ENCODE assay signal across 9 cellular contexts in genomic region chr19:18014197-18014596, GRCh38. TPM values are rescaled to one million over a fixed set of nuclear protein-coding genes. Genes with fewer than 3 reads are reported as not detected.
A peak's percentile ranks its signal among the peaks of the same experiment; 100 is the strongest.
DNase-seq lines count a peak whose midpoint lies in the region; ATAC-seq and TF ChIP-seq lines count a peak whose summit lies in the region.
"Had no signal": no experiment of that assay in that cellular context is flagged by ENCODE, and none has a peak within 500 bp of the region (broad histone marks: within the 10 kb centered on the region; RNA-seq: fewer than 3 reads in every experiment).

No MANE protein-coding gene starts in this region.

- H3K27me3 ChIP-seq in Peyer's patch (no peaks in the 10 kb centered on the region), esophagus muscularis mucosa (no peaks in the 10 kb centered on the region)

- DNase-seq in Peyer's patch (peak in 2 of 3 donors; percentile 54 to 74), esophagus muscularis mucosa (ENCODE audit: extremely low spot score) (no peak), foreskin melanocyte (no peak), nucleus accumbens (lab: John Stamatoyannopoulos, UW) (no peak)
- peak; percentile 59 for DNase-seq in activated CD8-positive, alpha-beta T cell treated with anti-CD3 and anti-CD28 coated beads for 36 hours
- peak; percentile 67 to 83 (median 74) for DNase-seq in stimulated activated naive CD4-positive, alpha-beta T cell (lab: John Stamatoyannopoulos, UW)
- DNase-seq: NCI-H2171 treated with DMSO at 0.1 percent for 48 hours, WERI-Rb-1 had no signal

- peak overlapping the region; percentile 57 to 64 (median 60) for H3K27ac ChIP-seq in Peyer's patch
- peak overlapping the region; percentile 22 to 65 (median 54) for H3K27ac ChIP-seq in esophagus muscularis mucosa (replicated peaks in 1 of 4)
- H3K27ac ChIP-seq: WERI-Rb-1 had no signal

- H3K36me3 Mint-ChIP-seq in activated CD8-positive, alpha-beta T cell treated with anti-CD3 and anti-CD28 coated beads for 36 hours (ENCODE audit: low read depth): peaks cover 45% of the 10 kb centered on the region

- ATAC-seq in activated CD8-positive, alpha-beta T cell treated with anti-CD3 and anti-CD28 coated beads for 36 hours: peak; percentile 64
- ATAC-seq in GM19463 (IDR thresholded peaks at IDR 0.05; ENCODE audit: unreplicated experiment): no peak

- H3K9me3 ChIP-seq in Peyer's patch: no peaks in the 10 kb centered on the region
- H3K9me3 ChIP-seq in esophagus muscularis mucosa: no peaks in the 10 kb centered on the region

- peaks cover 50% of the 10 kb centered on the region for H3K4me1 Mint-ChIP-seq in activated CD8-positive, alpha-beta T cell treated with anti-CD3 and anti-CD28 coated beads for 36 hours (ENCODE audit: low read depth)

- H3K4me1 ChIP-seq in Peyer's patch: peaks cover 0 to 29% (median 10%) of the 10 kb centered on the region in 4 donors
- H3K4me1 ChIP-seq in esophagus muscularis mucosa: peaks cover 64 to 98% (median 78%) of the 10 kb centered on the region in 4 donors

- POLR2A ChIA-PET in activated CD8-positive, alpha-beta T cell treated with anti-CD3 and anti-CD28 coated beads for 36 hours (lab: Charles Lee): interaction anchor here (0.9 to 1.4 kb wide), 5 partner anchors 10 to 98 kb away, joined by 3 to 5 read pairs (median 3); no protein-coding TSS in a partner anchor

- CTCF ChIA-PET in activated CD8-positive, alpha-beta T cell treated with anti-CD3 and anti-CD28 coated beads for 36 hours (lab: Charles Lee): interaction anchor here (0.7 to 2.1 kb wide), 3 partner anchors 16 to 43 kb away, joined by 4 to 11 read pairs (median 6); no protein-coding TSS in a partner anchor

- H3K27ac Mint-ChIP-seq in activated CD8-positive, alpha-beta T cell treated with anti-CD3 and anti-CD28 coated beads for 36 hours: peak overlapping the region; percentile 75

- TF ChIP-seq POLR2A in Peyer's patch (IDR thresholded peaks at IDR 0.05) (no peak), esophagus muscularis mucosa (IDR thresholded peaks at IDR 0.05; ENCODE audit: low read depth) (no peak)

- TF ChIP-seq CTCF in Peyer's patch (IDR thresholded peaks at IDR 0.05) (no peak), esophagus muscularis mucosa (IDR thresholded peaks at IDR 0.05) (no peak)
- no peak for TF ChIP-seq CTCF in activated CD8-positive, alpha-beta T cell treated with anti-CD3 and anti-CD28 coated beads for 36 hours (IDR thresholded peaks at IDR 0.05)

- H3K4me3 ChIP-seq in Peyer's patch: no peak overlapping the region
- no peak overlapping the region for H3K4me3 ChIP-seq in esophagus muscularis mucosa

- intact Hi-C loops in activated CD8-positive, alpha-beta T cell treated with anti-CD3 and anti-CD28 coated beads for 36 hours (cut with micrococcal nuclease): no loop called here
- intact Hi-C loops in esophagus muscularis mucosa (cut with DNase I): no loop called here

- H3K36me3 ChIP-seq in Peyer's patch: peaks cover 0 to 55% (median 0%) of the 10 kb centered on the region in 3 donors
- peaks cover 39 to 67% (median 59%) of the 10 kb centered on the region in 4 donors for H3K36me3 ChIP-seq in esophagus muscularis mucosa

- H3K9me3 Mint-ChIP-seq in activated CD8-positive, alpha-beta T cell treated with anti-CD3 and anti-CD28 coated beads for 36 hours: no peaks in the 10 kb centered on the region

- no peaks in the 10 kb centered on the region for H3K27me3 Mint-ChIP-seq in activated CD8-positive, alpha-beta T cell treated with anti-CD3 and anti-CD28 coated beads for 36 hours

- H3K4me3 Mint-ChIP-seq in activated CD8-positive, alpha-beta T cell treated with anti-CD3 and anti-CD28 coated beads for 36 hours: peak overlapping the region; percentile 1

- WGBS in esophagus muscularis mucosa: 85% methylated on average over 6 of the region's 6 CpGs

- TF ChIP-seq EP300 in esophagus muscularis mucosa (IDR thresholded peaks at IDR 0.05): no peak

RNA-seq across cellular contexts. Expression of gene ARRDC2, which starts 6.2 kb away (rescaled TPM):
- 10 to 100 TPM; 26.8 to 94.9 (median 29.4) TPM for total RNA-seq in Peyer's patch
- 10 to 100 TPM; 29.1 TPM for total RNA-seq in activated CD8-positive, alpha-beta T cell treated with anti-CD3 and anti-CD28 coated beads for 36 hours
- total RNA-seq in esophagus muscularis mucosa: 10 to 100 TPM; 30.6 to 69.2 (median 62.5) TPM

RNA-seq across cellular contexts. Expression of gene KCNN1, which starts 47.3 kb away (rescaled TPM):
- total RNA-seq in Peyer's patch: not detected
- 1 to 10 TPM in 1 of 2 experiments, under 1 TPM in 1; 0.25 to 1.7 TPM for total RNA-seq in activated CD8-positive, alpha-beta T cell treated with anti-CD3 and anti-CD28 coated beads for 36 hours
- under 1 TPM in 2 of 4 donors, not detected in 2; 0.17 to 0.23 TPM for total RNA-seq in esophagus muscularis mucosa

Comparison
In these comparisons a context has a peak if more than half of its experiments do, and no peak if none do; other contexts are left out.
1. DNase-seq: peak in Peyer's patch (2 of 3), activated CD8-positive, alpha-beta T cell treated with anti-CD3 and anti-CD28 coated beads for 36 hours (single experiment) and stimulated activated naive CD4-positive, alpha-beta T cell (6 of 6); none in esophagus muscularis mucosa (single experiment), foreskin melanocyte (single experiment) and nucleus accumbens (0 of 56).